1 cellular context compared by ENCODE assay signal in genomic region chr21:21156397-21156796, GRCh38.
A peak's percentile ranks its signal among the peaks of the same experiment; 100 is the strongest.
TF ChIP-seq lines count a peak whose summit lies in the region.

No MANE protein-coding gene starts in this region.

TF ChIP-seq in K562, 482 proteins besides CTCF, POLR2A, EP300 and RAD21 (continued from another document):
- TF ChIP-seq CUX1 (CRISPR knock-in tag; IDR thresholded peaks at IDR 0.05) (0 out of 2 replicates have a peak, but pooled peaks have one; percentile 42), ZBTB2 (IDR thresholded peaks at IDR 0.05) (peak; percentile 70; the same call in 1 of the 2 replicates), ZNF140 (CRISPR knock-in tag; IDR thresholded peaks at IDR 0.05) (no peak), ZNF695 (CRISPR knock-in tag; IDR thresholded peaks at IDR 0.05) (no peak), PHF21A (IDR thresholded peaks at IDR 0.05; ENCODE audit: borderline replicate concordance, low read depth) (no peak), NONO (IDR thresholded peaks at IDR 0.05; ENCODE audit: low read depth in 2 of 2, low read length in 1 of 2) (no peak), DACH1 (IDR thresholded peaks at IDR 0.05; ENCODE audit: partially characterized antibody) (peak; percentile 98), PHF8 (IDR thresholded peaks at IDR 0.05; ENCODE audit: borderline replicate concordance, low read length) (no peak), XRCC3 (IDR thresholded peaks at IDR 0.05) (no peak), ETS1 (conservative IDR thresholded peaks at IDR 0.05; ENCODE audit: control insufficient read depth, low read depth, low read length) (no peak)
- TF ChIP-seq, protein P1, sequence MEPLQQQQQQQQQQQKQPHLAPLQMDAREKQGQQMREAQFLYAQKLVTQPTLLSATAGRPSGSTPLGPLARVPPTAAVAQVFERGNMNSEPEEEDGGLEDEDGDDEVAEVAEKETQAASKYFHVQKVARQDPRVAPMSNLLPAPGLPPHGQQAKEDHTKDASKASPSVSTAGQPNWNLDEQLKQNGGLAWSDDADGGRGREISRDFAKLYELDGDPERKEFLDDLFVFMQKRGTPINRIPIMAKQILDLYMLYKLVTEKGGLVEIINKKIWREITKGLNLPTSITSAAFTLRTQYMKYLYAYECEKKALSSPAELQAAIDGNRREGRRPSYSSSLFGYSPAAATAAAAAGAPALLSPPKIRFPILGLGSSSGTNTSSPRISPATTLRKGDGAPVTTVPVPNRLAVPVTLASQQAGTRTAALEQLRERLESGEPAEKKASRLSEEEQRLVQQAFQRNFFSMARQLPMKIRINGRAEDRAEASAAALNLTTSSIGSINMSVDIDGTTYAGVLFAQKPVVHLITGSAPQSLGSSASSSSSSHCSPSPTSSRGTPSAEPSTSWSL (CRISPR knock-in tag; IDR thresholded peaks at IDR 0.05; ENCODE audit: borderline replicate concordance), result no peak
- TF ChIP-seq, protein P2, sequence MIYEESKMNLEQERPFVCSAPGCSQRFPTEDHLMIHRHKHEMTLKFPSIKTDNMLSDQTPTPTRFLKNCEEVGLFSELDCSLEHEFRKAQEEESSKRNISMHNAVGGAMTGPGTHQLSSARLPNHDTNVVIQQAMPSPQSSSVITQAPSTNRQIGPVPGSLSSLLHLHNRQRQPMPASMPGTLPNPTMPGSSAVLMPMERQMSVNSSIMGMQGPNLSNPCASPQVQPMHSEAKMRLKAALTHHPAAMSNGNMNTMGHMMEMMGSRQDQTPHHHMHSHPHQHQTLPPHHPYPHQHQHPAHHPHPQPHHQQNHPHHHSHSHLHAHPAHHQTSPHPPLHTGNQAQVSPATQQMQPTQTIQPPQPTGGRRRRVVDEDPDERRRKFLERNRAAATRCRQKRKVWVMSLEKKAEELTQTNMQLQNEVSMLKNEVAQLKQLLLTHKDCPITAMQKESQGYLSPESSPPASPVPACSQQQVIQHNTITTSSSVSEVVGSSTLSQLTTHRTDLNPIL (CRISPR knock-in tag; IDR thresholded peaks at IDR 0.05), result no peak
